Comparison of ENCODE assay signal across 8 cellular contexts in genomic region chrX:154378059-154378798, GRCh38. TPM values are rescaled to one million over a fixed set of nuclear protein-coding genes. Genes with fewer than 3 reads are reported as not detected.
DNase-seq lines count a peak whose midpoint lies in the region; ATAC-seq and TF ChIP-seq lines count a peak whose summit lies in the region.

No MANE protein-coding gene starts in this region.

- peak overlapping the region; percentile 67 for H3K4me3 Mint-ChIP-seq in T-helper 17 cell

- H3K4me1 ChIP-seq in ectodermal cell (ENCODE audit: control insufficient read depth, insufficient read depth, low read length) (peaks cover 9% of the 10 kb centered on the region), mesodermal cell (ENCODE audit: control insufficient read depth, insufficient read depth, low read length, poor library complexity, severe bottlenecking) (peaks cover 6% of the 10 kb centered on the region), tibial artery (peaks cover 0 to 36% (median 18%) of the 10 kb centered on the region in 4 donors)

- H3K27ac ChIP-seq in ectodermal cell (ENCODE audit: insufficient read depth, low read depth, low read length, poor library complexity, severe bottlenecking) (peak overlapping the region; percentile 92), mesodermal cell (ENCODE audit: low read depth, low read length, severe bottlenecking) (peak overlapping the region; percentile 92), tibial artery (peak overlapping the region; percentile 96 to 98)

- H3K4me3 ChIP-seq in ectodermal cell (ENCODE audit: insufficient read depth, low read depth, low read length) = peak overlapping the region; percentile 41
- H3K4me3 ChIP-seq in mesodermal cell (ENCODE audit: extremely low read depth, insufficient read depth, low read length, poor library complexity, severe bottlenecking) = peak overlapping the region; percentile 40
- H3K4me3 ChIP-seq in tibial artery = peak overlapping the region; percentile 64 to 69

- TF ChIP-seq CTCF in tibial artery (IDR thresholded peaks at IDR 0.05) = no peak

- peak overlapping the region; percentile 51 for H3K27ac Mint-ChIP-seq in T-helper 17 cell

- no peaks in the 10 kb centered on the region for H3K36me3 ChIP-seq in ectodermal cell (ENCODE audit: control insufficient read depth, insufficient read depth, low read length)
- peaks cover 12% of the 10 kb centered on the region for H3K36me3 ChIP-seq in mesodermal cell (ENCODE audit: control insufficient read depth, insufficient read depth, low read length)
- peaks cover 0 to 10% (median 0%) of the 10 kb centered on the region in 3 donors for H3K36me3 ChIP-seq in tibial artery

- peak; percentile 1 for ATAC-seq in GM18502 (IDR thresholded peaks at IDR 0.05; ENCODE audit: poor library complexity, unreplicated experiment)
- ATAC-seq in HG03280 (IDR thresholded peaks at IDR 0.05; ENCODE audit: unreplicated experiment) = peak; percentile 5
- peak; percentile 1 for ATAC-seq in T-helper 17 cell
- no peak for ATAC-seq in GM18873 (IDR thresholded peaks at IDR 0.05; ENCODE audit: low FRiP score, unreplicated experiment)

- DNase-seq in ACHN = peak; percentile 49
- peak in 2 of 3 donors; percentile 33 to 37 for DNase-seq in T-helper 17 cell
- peak; percentile 63 to 98 for DNase-seq in tibial artery

- in situ Hi-C loops in ACHN (cut with HindIII; ENCODE audit: low pct_ligation_motif_present, low pct_unique_long_range_greater_than_20kb, low sequenced_read_pairs) = no loop called here

- no peaks in the 10 kb centered on the region for H3K27me3 Mint-ChIP-seq in T-helper 17 cell

- H3K9me3 ChIP-seq in T-helper 17 cell (ENCODE audit: control insufficient read depth, low read length, poor library complexity, severe bottlenecking) (no peaks in the 10 kb centered on the region), ectodermal cell (ENCODE audit: control insufficient read depth, low read length) (no peaks in the 10 kb centered on the region), mesodermal cell (ENCODE audit: control insufficient read depth, low read length) (no peaks in the 10 kb centered on the region), tibial artery (no peaks in the 10 kb centered on the region)

- H3K36me3 Mint-ChIP-seq in T-helper 17 cell (ENCODE audit: low read depth) = no peaks in the 10 kb centered on the region

- intact Hi-C loops in tibial artery (cut with DNase I; ENCODE audit: low total_unique reads) = no loop called here

- H3K4me1 Mint-ChIP-seq in T-helper 17 cell = peaks cover 8% of the 10 kb centered on the region

- H3K27me3 ChIP-seq in ectodermal cell (ENCODE audit: control insufficient read depth, insufficient read depth, low read length, poor library complexity, severe bottlenecking) (peaks cover 18% of the 10 kb centered on the region), tibial artery (no peaks in the 10 kb centered on the region)

- 3 to 4% methylated on average over 79 of the region's 79 CpGs for WGBS in ectodermal cell, 2 experiments
- WGBS in mesodermal cell (ENCODE audit: insufficient coverage in 2 of 2), 2 experiments = 0 to 4% methylated on average over 30 to 37 of the region's 79 CpGs

RNA-seq across cellular contexts. Expression of gene EMD, which starts 0.9 kb away (rescaled TPM):
- total RNA-seq in T-helper 17 cell = 100 to 1,000 TPM; 121 to 132 TPM
- 70.7 TPM for polyA plus RNA-seq in ectodermal cell (2013, experiment 1 of 4)
- polyA plus RNA-seq in ectodermal cell (2013, experiment 2 of 4) = 74.1 TPM
- 64.8 TPM for polyA plus RNA-seq in ectodermal cell (2013, experiment 3 of 4)
- polyA plus RNA-seq in ectodermal cell (2013, experiment 4 of 4) = 69.4 TPM
- 86.7 TPM for polyA plus RNA-seq in mesodermal cell (2013, experiment 1 of 2)
- polyA plus RNA-seq in mesodermal cell (2013, experiment 2 of 2) = 71.3 TPM

RNA-seq across cellular contexts. Expression of gene FLNA, which starts 3.8 kb away (rescaled TPM):
- total RNA-seq in T-helper 17 cell = 1,000 to 10,000 TPM; 1,780 to 2,536 TPM
- polyA plus RNA-seq in ectodermal cell (2013, experiment 1 of 4) = 614 TPM
- polyA plus RNA-seq in ectodermal cell (2013, experiment 2 of 4) = 687 TPM
- 500 TPM for polyA plus RNA-seq in ectodermal cell (2013, experiment 3 of 4)
- 579 TPM for polyA plus RNA-seq in ectodermal cell (2013, experiment 4 of 4)
- polyA plus RNA-seq in mesodermal cell (2013, experiment 1 of 2) = 684 TPM
- 564 TPM for polyA plus RNA-seq in mesodermal cell (2013, experiment 2 of 2)

RNA-seq across cellular contexts. Expression of gene RPL10, which starts 19.9 kb away (rescaled TPM):
- 1,000 to 10,000 TPM; 4,596 to 4,820 TPM for total RNA-seq in T-helper 17 cell
- 2,698 TPM for polyA plus RNA-seq in ectodermal cell (2013, experiment 1 of 4)
- 2,845 TPM for polyA plus RNA-seq in ectodermal cell (2013, experiment 2 of 4)
- 2,945 TPM for polyA plus RNA-seq in ectodermal cell (2013, experiment 3 of 4)
- 3,150 TPM for polyA plus RNA-seq in ectodermal cell (2013, experiment 4 of 4)
- polyA plus RNA-seq in mesodermal cell (2013, experiment 1 of 2) = 3,353 TPM
- 3,098 TPM for polyA plus RNA-seq in mesodermal cell (2013, experiment 2 of 2)

RNA-seq across cellular contexts. Expression of gene DNASE1L1, which starts 30.8 kb away (rescaled TPM):
- total RNA-seq in T-helper 17 cell = 10 to 100 TPM; 20.5 to 22.6 TPM
- polyA plus RNA-seq in ectodermal cell (2013, experiment 1 of 4) = 17.5 TPM
- polyA plus RNA-seq in ectodermal cell (2013, experiment 2 of 4) = 16.1 TPM
- polyA plus RNA-seq in ectodermal cell (2013, experiment 3 of 4) = 14.3 TPM
- polyA plus RNA-seq in ectodermal cell (2013, experiment 4 of 4) = 15.1 TPM
- polyA plus RNA-seq in mesodermal cell (2013, experiment 1 of 2) = 20.7 TPM
- 18.9 TPM for polyA plus RNA-seq in mesodermal cell (2013, experiment 2 of 2)

RNA-seq across cellular contexts. Expression of gene TAFAZZIN, which starts 33.1 kb away (rescaled TPM):
- total RNA-seq in T-helper 17 cell = 10 to 100 TPM; 84.1 to 95.7 TPM
- polyA plus RNA-seq in ectodermal cell (2013, experiment 1 of 4) = 42.7 TPM
- polyA plus RNA-seq in ectodermal cell (2013, experiment 2 of 4) = 38.3 TPM
- polyA plus RNA-seq in ectodermal cell (2013, experiment 3 of 4) = 40.2 TPM
- polyA plus RNA-seq in ectodermal cell (2013, experiment 4 of 4) = 47.3 TPM
- polyA plus RNA-seq in mesodermal cell (2013, experiment 1 of 2) = 38.4 TPM
- 28.4 TPM for polyA plus RNA-seq in mesodermal cell (2013, experiment 2 of 2)
